8 cellular contexts compared by ENCODE assay signal in the genomic region with DNA sequence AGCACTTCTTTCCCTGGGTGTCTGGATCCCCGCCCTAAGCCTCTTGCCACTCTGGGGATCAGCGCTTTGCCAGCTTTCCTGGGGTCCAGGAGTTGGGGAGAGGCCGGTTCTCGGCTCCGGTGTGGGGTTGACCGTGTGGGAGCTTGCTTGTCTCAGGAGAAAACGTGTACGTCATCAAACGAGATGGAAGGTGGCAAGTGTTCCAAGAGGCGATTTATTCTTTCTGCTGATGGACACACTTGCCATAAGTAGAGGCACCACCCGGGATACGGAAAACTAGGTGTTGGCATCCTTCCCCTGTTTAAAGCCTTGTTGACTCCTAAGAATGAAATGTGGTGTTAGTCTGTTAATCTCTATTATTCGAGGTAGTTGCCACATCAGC. TPM values are rescaled to one million over a fixed set of nuclear protein-coding genes. Genes with fewer than 3 reads are reported as not detected.
DNase-seq lines count a peak whose midpoint lies in the region; ATAC-seq, FAIRE-seq and TF ChIP-seq lines count a peak whose summit lies in the region.

No MANE protein-coding gene starts in this region.

- no peaks in the 10 kb centered on the region for H3K9me2 ChIP-seq in PC-9 (ENCODE audit: insufficient read depth)

- POLR2A ChIA-PET in PC-9 (lab: Charles Lee; ENCODE audit: unreplicated experiment) (interaction anchor here (0.6 to 0.7 kb wide), 4 partner anchors 11 to 642 kb away, joined by 3 to 8 read pairs (median 5); no protein-coding TSS in a partner anchor), endothelial cell of umbilical vein (lab: Charles Lee) (interaction anchor here (1.2 kb wide), 1 partner anchor 609 kb away, joined by 3 read pairs; no protein-coding TSS in a partner anchor)

- H3K36me3 ChIP-seq in left ventricle myocardium inferior: peaks cover 31% of the 10 kb centered on the region
- H3K36me3 ChIP-seq in PC-9 (ENCODE audit: low read depth): peaks cover 36% of the 10 kb centered on the region
- peaks cover 14 to 23% of the 10 kb centered on the region in 2 experiments for H3K36me3 ChIP-seq in endothelial cell of umbilical vein (ENCODE audit: control insufficient read depth in 2 of 2, extremely low read depth in 1 of 2, insufficient read depth in 2 of 2, low read length in 2 of 2)
- H3K36me3 ChIP-seq in pancreas: peaks cover 0 to 25% (median 11%) of the 10 kb centered on the region in 3 donors

- no peaks in the 10 kb centered on the region for H3K9me1 ChIP-seq in endothelial cell of umbilical vein (replicated peaks; ENCODE audit: control insufficient read depth, extremely low read depth, insufficient read depth, low read length)

- DNase-seq in left ventricle myocardium inferior (no peak), cardiac septum (ENCODE audit: low spot score) (no peak), PC-9 (no peak), endothelial cell of umbilical vein (ENCODE audit: low read depth, low spot score) (no peak), pancreas (no peak), amniotic stem cell (lab: John Stamatoyannopoulos, UW) (no peak), iPS-NIHi11 (ENCODE audit: low spot score) (no peak)

- peaks cover 67% of the 10 kb centered on the region for H3K79me2 ChIP-seq in PC-9 (ENCODE audit: low read depth)
- H3K79me2 ChIP-seq in endothelial cell of umbilical vein (ENCODE audit: control insufficient read depth, insufficient read depth, low read length): peaks cover 70% of the 10 kb centered on the region

- BruUV-seq in PC-9 (replicated peaks; lab: Mats Ljungman, UMichigan) (TSS peak; percentile 81), endothelial cell of umbilical vein (replicated peaks; lab: Mats Ljungman, UMichigan) (TSS peak; percentile 75)

- peaks cover 33% of the 10 kb centered on the region for H4K20me1 ChIP-seq in PC-9 (ENCODE audit: insufficient read depth)
- H4K20me1 ChIP-seq in endothelial cell of umbilical vein (replicated peaks; ENCODE audit: control insufficient read depth, extremely low read depth, insufficient read depth, low read length): no peaks in the 10 kb centered on the region

- ATAC-seq in pancreas: no peak
- ATAC-seq in GM21576 (IDR thresholded peaks at IDR 0.05; ENCODE audit: unreplicated experiment): no peak

- H2AFZ ChIP-seq in PC-9: peak overlapping the region; percentile 91
- peak overlapping the region; percentile 84 for H2AFZ ChIP-seq in endothelial cell of umbilical vein (ENCODE audit: low read depth, low read length)

- H3K9me3 ChIP-seq in left ventricle myocardium inferior (replicated peaks) (no peaks in the 10 kb centered on the region), PC-9 (ENCODE audit: insufficient read depth, low read depth) (no peaks in the 10 kb centered on the region), endothelial cell of umbilical vein (replicated peaks; ENCODE audit: control insufficient read depth, insufficient read depth, low read length) (no peaks in the 10 kb centered on the region), pancreas (no peaks in the 10 kb centered on the region)

- H3K4me3 ChIP-seq in left ventricle myocardium inferior: peak overlapping the region; percentile 81
- H3K4me3 ChIP-seq in PC-9: peak overlapping the region; percentile 100
- peak overlapping the region; percentile 93 to 98 (median 98) for H3K4me3 ChIP-seq in endothelial cell of umbilical vein (replicated peaks in 1 of 3; ENCODE audit: insufficient read depth in 1 of 3, low read depth in 1 of 3, low read length in 3 of 3)
- H3K4me3 ChIP-seq in pancreas: peak overlapping the region; percentile 52 to 85 (median 66)

- WGBS in pancreas, 2 donors: 0 to 1% methylated on average over 13 of the region's 13 CpGs

- TF ChIP-seq POLR2A in endothelial cell of umbilical vein (IDR thresholded peaks at IDR 0.05; ENCODE audit: low read depth, low read length): no peak

- H3K27me3 ChIP-seq in left ventricle myocardium inferior (ENCODE audit: low read depth): no peaks in the 10 kb centered on the region
- H3K27me3 ChIP-seq in PC-9 (ENCODE audit: insufficient read depth, low read depth): no peaks in the 10 kb centered on the region
- H3K27me3 ChIP-seq in endothelial cell of umbilical vein (ENCODE audit: control insufficient read depth in 2 of 2, insufficient read depth in 2 of 2, low read length in 2 of 2): no peaks in the 10 kb centered on the region
- H3K27me3 ChIP-seq in pancreas: no peaks in the 10 kb centered on the region

- dilution Hi-C loops in endothelial cell of umbilical vein (cut with MboI; ENCODE audit: extremely low pct_ligation_motif_present, low sequenced_read_pairs): no loop called here

- H3K4me2 ChIP-seq in PC-9 (peak overlapping the region; percentile 85), endothelial cell of umbilical vein (ENCODE audit: insufficient read depth, low read length) (peak overlapping the region; percentile 85)

- H3K27ac ChIP-seq in left ventricle myocardium inferior (replicated peaks) (peak overlapping the region; percentile 92), PC-9 (peak overlapping the region; percentile 91), endothelial cell of umbilical vein (ENCODE audit: insufficient read depth, low read depth, low read length) (peak overlapping the region; percentile 96), pancreas (peak overlapping the region; percentile 61 to 93 (median 88))

- CTCF ChIA-PET in PC-9 (lab: Charles Lee) (no interaction called here), endothelial cell of umbilical vein (lab: Charles Lee) (interaction anchor here (2.0 kb wide), 1 partner anchor 10 kb away, joined by 5 read pairs; no protein-coding TSS in a partner anchor)

- intact Hi-C loops in left ventricle myocardium inferior (cut with micrococcal nuclease) (no loop called here), cardiac septum (cut with DNase I) (no loop called here), PC-9 (cut with micrococcal nuclease; ENCODE audit: unreplicated experiment) (loop anchor here (5.0 to 10.0 kb wide), 3 partner anchors 262 to 601 kb away; no protein-coding TSS in a partner anchor), endothelial cell of umbilical vein (cut with micrococcal nuclease) (loop anchor here (2.0 kb wide), 2 partner anchors 61 to 197 kb away; a partner anchor contains a TSS), pancreas (cut with DNase I) (no loop called here)

- H3F3A ChIP-seq in PC-9 (ENCODE audit: insufficient read depth, low read depth): peaks cover 45% of the 10 kb centered on the region

- H3K9ac ChIP-seq in endothelial cell of umbilical vein (replicated peaks; ENCODE audit: extremely low read depth, insufficient read depth, low read length): peak overlapping the region; percentile 98

- H3K4me1 ChIP-seq in left ventricle myocardium inferior (peaks cover 38% of the 10 kb centered on the region), PC-9 (replicated peaks; ENCODE audit: insufficient read depth) (peaks cover 11% of the 10 kb centered on the region), endothelial cell of umbilical vein (ENCODE audit: control insufficient read depth, extremely low read depth, insufficient read depth, low read length) (peaks cover 28% of the 10 kb centered on the region), pancreas (peaks cover 0 to 24% (median 15%) of the 10 kb centered on the region in 3 donors)

- TF ChIP-seq CTCF in left ventricle myocardium inferior (IDR thresholded peaks at IDR 0.05; ENCODE audit: borderline replicate concordance): no peak
- TF ChIP-seq CTCF in PC-9 (conservative IDR thresholded peaks at IDR 0.05): no peak
- no peak for TF ChIP-seq CTCF in endothelial cell of umbilical vein (IDR thresholded peaks at IDR 0.05; ENCODE audit: extremely low read depth in 1 of 2, insufficient read depth in 1 of 2, low read depth in 1 of 2, low read length in 2 of 2)
- TF ChIP-seq CTCF in pancreas (IDR thresholded peaks at IDR 0.05): no peak

- no peak for FAIRE-seq in endothelial cell of umbilical vein (lab: Jason Lieb, UNC)
- FAIRE-seq in pancreas (lab: Jason Lieb, UNC): no peak

RNA-seq across cellular contexts. Expression of a gene that starts 0.3 kb away (rescaled TPM):
- total RNA-seq in left ventricle myocardium inferior (2.0 TPM), cardiac septum (3.7 TPM), PC-9 (2021) (26.3 and 30.3 TPM in 2 replicates), endothelial cell of umbilical vein (28.8 and 29.8 TPM in 2 replicates), pancreas (1 to 10 TPM; 1.8 to 4.2 (median 3.1) TPM)
- polyA plus RNA-seq in endothelial cell of umbilical vein (5.7 and 9.3 TPM in 2 replicates), pancreas (1 to 10 TPM; 1.2 to 4.3 TPM)
- 16.8 and 17.1 TPM in 2 replicates for polyA plus RNA-seq in endothelial cell of umbilical vein (2011; cell fraction: cytosol; rRNA removed)
- 19.6 and 32.0 TPM in 2 replicates for polyA plus RNA-seq in endothelial cell of umbilical vein (2011; cell fraction: nucleus; rRNA removed)
- polyA plus RNA-seq in endothelial cell of umbilical vein (2012): 15.7 and 28.2 TPM in 2 replicates
- 17.5 and 20.9 TPM in 2 replicates for polyA minus RNA-seq in endothelial cell of umbilical vein
- polyA minus RNA-seq in endothelial cell of umbilical vein (2011; cell fraction: cytosol; rRNA and poly(A)+ RNA removed): 47.4 TPM
- 8.6 and 24.0 TPM in 2 replicates for polyA minus RNA-seq in endothelial cell of umbilical vein (2011; cell fraction: nucleus; rRNA and poly(A)+ RNA removed)

RNA-seq across cellular contexts. Expression of a gene that starts 0.8 kb away (rescaled TPM):
- total RNA-seq in left ventricle myocardium inferior: 1,358 TPM
- total RNA-seq in cardiac septum: 1,100 TPM
- total RNA-seq in PC-9 (2021): 1,859 and 2,320 TPM in 2 replicates
- total RNA-seq in endothelial cell of umbilical vein: 2,534 and 2,598 TPM in 2 replicates
- 2,896 and 3,530 TPM in 2 replicates for polyA plus RNA-seq in endothelial cell of umbilical vein
- 4,505 and 4,880 TPM in 2 replicates for polyA plus RNA-seq in endothelial cell of umbilical vein (2011; cell fraction: cytosol; rRNA removed)
- polyA plus RNA-seq in endothelial cell of umbilical vein (2011; cell fraction: nucleus; rRNA removed): 1,563 and 1,931 TPM in 2 replicates
- polyA plus RNA-seq in endothelial cell of umbilical vein (2012): 2,845 and 3,612 TPM in 2 replicates
- polyA minus RNA-seq in endothelial cell of umbilical vein: 3,300 and 3,522 TPM in 2 replicates
- 1,957 TPM for polyA minus RNA-seq in endothelial cell of umbilical vein (2011; cell fraction: cytosol; rRNA and poly(A)+ RNA removed)
- polyA minus RNA-seq in endothelial cell of umbilical vein (2011; cell fraction: nucleus; rRNA and poly(A)+ RNA removed): 399 and 512 TPM in 2 replicates
- 1,000 to 10,000 TPM; 1,130 to 2,134 (median 1,559) TPM for total RNA-seq in pancreas
- 1,000 to 10,000 TPM; 1,527 to 1,586 TPM for polyA plus RNA-seq in pancreas

RNA-seq across cellular contexts. Expression of a gene that starts 7.9 kb away (rescaled TPM):
- total RNA-seq in left ventricle myocardium inferior: 40.9 TPM
- 32.0 TPM for total RNA-seq in cardiac septum
- total RNA-seq in PC-9 (2021): 15.8 and 17.9 TPM in 2 replicates
- total RNA-seq in endothelial cell of umbilical vein: 13.6 and 17.4 TPM in 2 replicates
- polyA plus RNA-seq in endothelial cell of umbilical vein: 14.5 and 16.0 TPM in 2 replicates
- polyA plus RNA-seq in endothelial cell of umbilical vein (2011; cell fraction: cytosol; rRNA removed): 34.2 and 35.5 TPM in 2 replicates
- 10.3 and 12.0 TPM in 2 replicates for polyA plus RNA-seq in endothelial cell of umbilical vein (2011; cell fraction: nucleus; rRNA removed)
- polyA plus RNA-seq in endothelial cell of umbilical vein (2012): 17.3 and 23.7 TPM in 2 replicates
- polyA minus RNA-seq in endothelial cell of umbilical vein: 10.6 and 12.6 TPM in 2 replicates
- polyA minus RNA-seq in endothelial cell of umbilical vein (2011; cell fraction: cytosol; rRNA and poly(A)+ RNA removed): 24.3 TPM
- 4.0 and 4.6 TPM in 2 replicates for polyA minus RNA-seq in endothelial cell of umbilical vein (2011; cell fraction: nucleus; rRNA and poly(A)+ RNA removed)
- 10 to 100 TPM in 3 of 6 donors, 1 to 10 TPM in 3; 9.0 to 15.1 (median 11.3) TPM for total RNA-seq in pancreas
- 10 to 100 TPM; 20.5 to 21.6 TPM for polyA plus RNA-seq in pancreas

Comparison
In these comparisons a context has a peak if more than half of its experiments do, and no peak if none do; other contexts are left out.
1. intact Hi-C loops: an anchor here in PC-9 (5.0 to 10.0 kb wide) and endothelial cell of umbilical vein (2.0 kb wide); none called in left ventricle myocardium inferior, cardiac septum and pancreas.